Comparison of ENCODE assay signal across 8 cellular contexts in genomic region chr17:50346313-50347086, GRCh38. TPM values are rescaled to one million over a fixed set of nuclear protein-coding genes. Genes with fewer than 3 reads are reported as not detected.
A peak's percentile ranks its signal among the peaks of the same experiment; 100 is the strongest.
DNase-seq lines count a peak whose midpoint lies in the region; ATAC-seq, FAIRE-seq and TF ChIP-seq lines count a peak whose summit lies in the region.

No MANE protein-coding gene starts in this region.

- TF ChIP-seq POLR2A in gastroesophageal sphincter (IDR thresholded peaks at IDR 0.05) (no peak), vagina (IDR thresholded peaks at IDR 0.05) (no peak)

- DNase-seq in GM12864 (ENCODE audit: low read depth) (no peak), Karpas-422 (peak; percentile 81), pancreas (peak; percentile 49 to 87 (median 62)), vagina (ENCODE audit: extremely low spot score in 2 of 2) (no peak), NCI-H1092 (lab: John Stamatoyannopoulos, UW) (no peak)
- DNase-seq in activated T-cell treated with anti-CD3 and anti-CD28 coated beads, Interleukin-2, amount 50 U/mL, for 48 hours = peak; percentile 72 to 73

- H3K9me3 ChIP-seq in Karpas-422 (ENCODE audit: low read length) (no peaks in the 10 kb centered on the region), gastroesophageal sphincter (no peaks in the 10 kb centered on the region), pancreas (no peaks in the 10 kb centered on the region), vagina (no peaks in the 10 kb centered on the region)

- H3K79me2 ChIP-seq in Karpas-422 (ENCODE audit: low read length) = peaks cover 40% of the 10 kb centered on the region

- no peaks in the 10 kb centered on the region for H3K9me2 ChIP-seq in Karpas-422 (replicated peaks; ENCODE audit: insufficient read depth, low read length)

- peak overlapping the region; percentile 37; the same call in 1 of the 2 replicates for H3K27ac ChIP-seq in Karpas-422 (ENCODE audit: low read length)
- H3K27ac ChIP-seq in gastroesophageal sphincter = peak overlapping the region in 3 of 4 donors; percentile 74 to 84 (median 83)
- no peak overlapping the region for H3K27ac ChIP-seq in pancreas
- H3K27ac ChIP-seq in vagina = peak overlapping the region; percentile 73

- peak overlapping the region; percentile 95 for H3K4me2 ChIP-seq in Karpas-422 (ENCODE audit: low read depth, low read length, poor library complexity, severe bottlenecking)

- H2AFZ ChIP-seq in Karpas-422 (ENCODE audit: low read length) = no peak overlapping the region; the same call in 1 of the 2 replicates

- peak; percentile 57 for ATAC-seq in GM21786 (IDR thresholded peaks at IDR 0.05; ENCODE audit: unreplicated experiment)
- ATAC-seq in gastroesophageal sphincter = peak; percentile 56
- peak; percentile 25 to 53 (median 42) for ATAC-seq in pancreas

- TF ChIP-seq CTCF in GM12864 (IDR thresholded peaks at IDR 0.05; ENCODE audit: low read depth, low read length, missing control alignments) (no peak), gastroesophageal sphincter (IDR thresholded peaks at IDR 0.05) (no peak), pancreas (IDR thresholded peaks at IDR 0.05) (no peak), vagina (IDR thresholded peaks at IDR 0.05) (no peak)

- intact Hi-C loops in pancreas (cut with DNase I) (no loop called here), vagina (cut with DNase I) (no loop called here)

- H3K4me1 ChIP-seq in Karpas-422 (ENCODE audit: low read length) (peaks cover 19% of the 10 kb centered on the region), gastroesophageal sphincter (peaks cover 0 to 37% (median 22%) of the 10 kb centered on the region in 3 donors), pancreas (peaks cover 0 to 3% (median 3%) of the 10 kb centered on the region in 3 donors), vagina (peaks cover 36% of the 10 kb centered on the region)

- no peak for TF ChIP-seq EP300 in gastroesophageal sphincter (IDR thresholded peaks at IDR 0.05)

- H3K36me3 ChIP-seq in Karpas-422 (ENCODE audit: insufficient read depth, low read length) (no peaks in the 10 kb centered on the region), gastroesophageal sphincter (no peaks in the 10 kb centered on the region), pancreas (no peaks in the 10 kb centered on the region), vagina (no peaks in the 10 kb centered on the region)

- FAIRE-seq in pancreas (lab: Jason Lieb, UNC) = no peak

- peaks cover 10% of the 10 kb centered on the region; the same call in 1 of the 2 replicates for H4K20me1 ChIP-seq in Karpas-422 (ENCODE audit: insufficient read depth, low read depth, low read length)

- WGBS in gastroesophageal sphincter (ENCODE audit: low coverage in 1 of 2), 2 donors = 0% methylated on average over 8 to 13 of the region's 55 CpGs
- WGBS in pancreas, 2 donors = 1 to 2% methylated on average over 35 to 55 of the region's 55 CpGs

- H3K9ac ChIP-seq in Karpas-422 (ENCODE audit: low read length) = peak overlapping the region; percentile 95

- H3K27me3 ChIP-seq in Karpas-422 (ENCODE audit: low read length) (no peaks in the 10 kb centered on the region), gastroesophageal sphincter (no peaks in the 10 kb centered on the region), pancreas (no peaks in the 10 kb centered on the region), vagina (no peaks in the 10 kb centered on the region)

- peak overlapping the region; percentile 91 for H3K4me3 ChIP-seq in GM12864 (ENCODE audit: low read depth, low read length)
- peak overlapping the region; percentile 99 for H3K4me3 ChIP-seq in Karpas-422 (ENCODE audit: low read length)
- peak overlapping the region; percentile 88 to 90 for H3K4me3 ChIP-seq in gastroesophageal sphincter
- H3K4me3 ChIP-seq in pancreas = peak overlapping the region; percentile 63 to 86 (median 79)
- H3K4me3 ChIP-seq in vagina = peak overlapping the region; percentile 93 to 96

RNA-seq across cellular contexts. Expression of gene XYLT2, which starts 0.6 kb away (rescaled TPM):
- 11.4 and 30.4 TPM in 2 replicates for total RNA-seq in Karpas-422 (2014; rRNA removed; shearing (Covaris generic); ENCODE audit: low replicate concordance)
- total RNA-seq in gastroesophageal sphincter (10 to 100 TPM; 19.4 to 30.7 (median 23.4) TPM), pancreas (10 to 100 TPM in 5 of 6 donors, 1 to 10 TPM in 1; 9.8 to 15.0 (median 11.7) TPM), vagina (30.4 TPM)
- polyA plus RNA-seq in pancreas = 10 to 100 TPM; 15.2 to 15.5 TPM

RNA-seq across cellular contexts. Expression of gene MRPL27, which starts 26.5 kb away (rescaled TPM):
- 22.3 and 48.6 TPM in 2 replicates for total RNA-seq in Karpas-422 (2014; rRNA removed; shearing (Covaris generic); ENCODE audit: low replicate concordance)
- total RNA-seq in gastroesophageal sphincter = 10 to 100 TPM; 40.3 to 62.1 (median 52.2) TPM
- 10 to 100 TPM; 19.6 to 29.1 (median 23.9) TPM for total RNA-seq in pancreas
- polyA plus RNA-seq in pancreas = 10 to 100 TPM; 84.5 to 89.0 TPM
- 41.7 TPM for total RNA-seq in vagina

RNA-seq across cellular contexts. Expression of gene EME1, which starts 26.5 kb away (rescaled TPM):
- 10.6 and 18.8 TPM in 2 replicates for total RNA-seq in Karpas-422 (2014; rRNA removed; shearing (Covaris generic); ENCODE audit: low replicate concordance)
- total RNA-seq in gastroesophageal sphincter (under 1 TPM in 1 of 4 donors, not detected in 3; 0.54 TPM), pancreas (under 1 TPM in 4 of 6 donors, not detected in 2; 0.19 to 0.94 (median 0.29) TPM), vagina (2.9 TPM)
- polyA plus RNA-seq in pancreas = under 1 TPM; 0.45 to 0.46 TPM

RNA-seq across cellular contexts. Expression of gene LRRC59, which starts 50.8 kb away (rescaled TPM):
- 53.3 and 68.0 TPM in 2 replicates for total RNA-seq in Karpas-422 (2014; rRNA removed; shearing (Covaris generic); ENCODE audit: low replicate concordance)
- total RNA-seq in gastroesophageal sphincter (10 to 100 TPM; 34.4 to 76.6 (median 50.3) TPM), pancreas (100 to 1,000 TPM in 1 of 6 donors, 10 to 100 TPM in 5; 66.7 to 114 (median 74.2) TPM), vagina (49.6 TPM)
- 10 to 100 TPM; 29.3 to 33.0 TPM for polyA plus RNA-seq in pancreas

Comparison
In these comparisons a context has a peak if more than half of its experiments do, and no peak if none do; other contexts are left out.
1. DNase-seq: peak in Karpas-422 (single experiment), activated T-cell treated with anti-CD3 and anti-CD28 coated beads, Interleukin-2, amount 50 U/mL, for 48 hours (2 of 2) and pancreas (6 of 6); none in GM12864 (single experiment), vagina (0 of 2) and NCI-H1092 (single experiment).
2. H3K27ac ChIP-seq: peak in Karpas-422 (single experiment), gastroesophageal sphincter (3 of 4) and vagina (single experiment); none in pancreas (0 of 4).
3. Peak in every context shown above with its lines, with median percentiles within 50 percentile points of each other: H3K4me3 ChIP-seq and ATAC-seq.